Comparison of ENCODE assay signal across 19 cellular contexts in genomic region chr1:246254854-246255253, GRCh38.
DNase-seq lines count a peak whose midpoint lies in the region; ATAC-seq, FAIRE-seq and TF ChIP-seq lines count a peak whose summit lies in the region.
"Had no signal": no experiment of that assay in that cellular context is flagged by ENCODE, and none has a peak within 500 bp of the region (broad histone marks: within the 10 kb centered on the region; RNA-seq: fewer than 3 reads in every experiment).

No MANE protein-coding gene starts in this region.

- H3K4me1 ChIP-seq in GM12878 (ENCODE audit: control insufficient read depth, insufficient read depth, low read length), result no peaks in the 10 kb centered on the region

- CTCF ChIA-PET in GM12878 (lab: Yijun Ruan, JAX), result no interaction called here

- DNase-seq in GM12878 (ENCODE audit: low read depth, low spot score) (no peak), type B pancreatic cell (ENCODE audit: extremely low spot score, unreplicated experiment) (no peak), left cardiac atrium (no peak), NCI-H187 treated with DMSO at 0.1 percent for 48 hours (lab: John Stamatoyannopoulos, UW) (no peak)
- DNase-seq: DND-41, H9, IMR-90, NCI-H1436 treated with DMSO at 0.1 percent for 48 hours, NCI-H510A treated with DMSO at 0.1 percent for 48 hours, NCI-H774, SHP77 treated with DMSO at 0.1 percent for 48 hours, SK-N-SH had no signal

- no peak for TF ChIP-seq EP300 in GM12878 (IDR thresholded peaks at IDR 0.05; ENCODE audit: borderline replicate concordance in 1 of 2, control insufficient read depth in 1 of 2, low read depth in 2 of 2, low read length in 2 of 2)

- H3K4me3 ChIP-seq in GM12878, result no peak overlapping the region

- TF ChIP-seq POLR2A in GM12878 (IDR thresholded peaks at IDR 0.05; ENCODE audit: low read depth, low read length), result no peak

- in situ Hi-C loops in GM12878 (cut with MboI), result no loop called here

- WGBS in GM12878 (ENCODE audit: insufficient coverage, insufficient replicate concordance, low lambda C conversion rate, missing lambda C conversion rate), result 0% methylated on average over 2 of the region's 2 CpGs

- H3K9ac ChIP-seq in GM12878 (ENCODE audit: control insufficient read depth, insufficient read depth, low read length), result no peak overlapping the region
- H3K9ac ChIP-seq: SK-N-SH had no signal

- intact Hi-C loops in GM12878 (cut with micrococcal nuclease; ENCODE audit: unreplicated experiment) (no loop called here), left cardiac atrium (cut with DNase I) (no loop called here)

- BruUV-seq in GM12878 (replicated peaks; lab: Mats Ljungman, UMichigan), result no TSS peak

- no peaks in the 10 kb centered on the region for H3K27me3 Mint-ChIP-seq in type B pancreatic cell

- TF ChIP-seq CTCF in GM12878 (IDR thresholded peaks at IDR 0.05 in 2 of 3, conservative IDR thresholded peaks at IDR 0.05 in 1 of 3; ENCODE audit: control insufficient read depth in 2 of 3, extremely low read depth in 1 of 3, insufficient read depth in 1 of 3, low read depth in 3 of 3, low read length in 3 of 3) (no peak), type B pancreatic cell (conservative IDR thresholded peaks at IDR 0.05) (no peak)

- no peak overlapping the region for H3K4me2 ChIP-seq in GM12878 (ENCODE audit: control insufficient read depth, insufficient read depth)
- H3K4me2 ChIP-seq: SK-N-SH had no signal

- H2AFZ ChIP-seq in GM12878 (ENCODE audit: control insufficient read depth, low read depth, low read length), result no peak overlapping the region

- POLR2A ChIA-PET in GM12878 (lab: Charles Lee), result no interaction called here

- SMC1A ChIA-PET in GM12878 (lab: Charles Lee; ENCODE audit: uncharacterized antibody, unreplicated experiment), result no interaction called here

- H3K36me3 ChIP-seq in GM12878 (ENCODE audit: control insufficient read depth in 2 of 2, insufficient read depth in 2 of 2, low read length in 1 of 2), result no peaks in the 10 kb centered on the region

- no peaks in the 10 kb centered on the region for H3K4me1 Mint-ChIP-seq in type B pancreatic cell (ENCODE audit: unreplicated experiment)
- H3K4me1 Mint-ChIP-seq: H9 had no signal

- no peaks in the 10 kb centered on the region for H3K27me3 ChIP-seq in GM12878 (replicated peaks in 1 of 2; ENCODE audit: control insufficient read depth in 2 of 2, insufficient read depth in 2 of 2, low read length in 1 of 2)

- H3K4me3 Mint-ChIP-seq in type B pancreatic cell, result no peak overlapping the region
- H3K4me3 Mint-ChIP-seq: H9; T-helper 2 cell treated with Interferon-gamma antibody and Interleukin-4, amounts not matched to agents 5 μg/mL and 100 μg/mL, for 36 hours had no signal

- TF ChIP-seq RAD21 in GM12878 (IDR thresholded peaks at IDR 0.05; ENCODE audit: insufficient read depth, low read depth, low read length), result no peak

- ATAC-seq in GM18502 (IDR thresholded peaks at IDR 0.05; ENCODE audit: poor library complexity, unreplicated experiment) (peak; percentile 49), GM21381 (IDR thresholded peaks at IDR 0.05; ENCODE audit: unreplicated experiment) (peak; percentile 74), HG02981 (IDR thresholded peaks at IDR 0.05; ENCODE audit: unreplicated experiment) (peak; percentile 71), GM12878 (peak; percentile 88), left cardiac atrium (no peak)

- FAIRE-seq in GM12878 (lab: Jason Lieb, UNC), result peak; percentile 31
- FAIRE-seq: HTR-8/SVneo, TTC549 had no signal

- peaks cover 2% of the 10 kb centered on the region; the same call in 2 of the 3 replicates for H3K9me3 ChIP-seq in GM12878 (replicated peaks; ENCODE audit: control insufficient read depth, insufficient read depth, low read length)
- H3K9me3 ChIP-seq: SK-N-SH had no signal

- H3K79me2 ChIP-seq in GM12878 (ENCODE audit: control insufficient read depth, insufficient read depth, low read length), result no peaks in the 10 kb centered on the region

- H3K27ac ChIP-seq in GM12878 (ENCODE audit: control insufficient read depth, insufficient read depth), result no peak overlapping the region
- H3K27ac ChIP-seq: C4-2B had no signal

- RAD21 ChIA-PET in GM12878 (lab: Charles Lee; ENCODE audit: unreplicated experiment), result no interaction called here

- H3K36me3 Mint-ChIP-seq in type B pancreatic cell, result no peaks in the 10 kb centered on the region

- no peaks in the 10 kb centered on the region for H4K20me1 ChIP-seq in GM12878 (ENCODE audit: control insufficient read depth, insufficient read depth)

- H3K27ac Mint-ChIP-seq in type B pancreatic cell, result no peak overlapping the region
- H3K27ac Mint-ChIP-seq: H9; T-helper 2 cell treated with Interferon-gamma antibody and Interleukin-4, amounts not matched to agents 5 μg/mL and 100 μg/mL, for 36 hours had no signal

- no peaks in the 10 kb centered on the region for H3K9me3 Mint-ChIP-seq in type B pancreatic cell

TF ChIP-seq in GM12878, 131 proteins besides CTCF, POLR2A, EP300 and RAD21:
- peak; percentile 38; the same call in 1 of the 2 replicates for TF ChIP-seq EED (IDR thresholded peaks at IDR 0.05; ENCODE audit: low read depth)
- TF ChIP-seq MTA2 (IDR thresholded peaks at IDR 0.05; ENCODE audit: low read depth), result peak; percentile 59; the same call in 1 of the 2 replicates
- TF ChIP-seq CUX1 (IDR thresholded peaks at IDR 0.05; ENCODE audit: insufficient replicate concordance, low read depth, low read length), result peak; percentile 51
- TF ChIP-seq DPF2 (IDR thresholded peaks at IDR 0.05), result 0 out of 2 replicates have a peak, but pooled peaks have one; percentile 24
- TF ChIP-seq ZBTB33 (IDR thresholded peaks at IDR 0.05), result no peak
- TF ChIP-seq IKZF2 (IDR thresholded peaks at IDR 0.05), result peak; percentile 63 to 69
- TF ChIP-seq SIN3A (IDR thresholded peaks at IDR 0.05; ENCODE audit: low read depth, low read length), result no peak
- peak; percentile 61 for TF ChIP-seq IKZF1 (conservative IDR thresholded peaks at IDR 0.05)
- no peak for TF ChIP-seq STAT1 (conservative IDR thresholded peaks at IDR 0.05)
- TF ChIP-seq SPI1 (IDR thresholded peaks at IDR 0.05; ENCODE audit: borderline replicate concordance, insufficient read depth, low read depth, low read length), result peak; percentile 56; the same call in 1 of the 2 replicates
TF ChIP-seq in GM12878: peak in this region for 7.

Comparison
In these comparisons a context has a peak if more than half of its experiments do, and no peak if none do; other contexts are left out.
1. ATAC-seq: peak in GM18502 (single experiment), GM21381 (single experiment), HG02981 (single experiment) and GM12878 (single experiment); none in left cardiac atrium (0 of 2).